Comparison of ENCODE assay signal across 18 cellular contexts in the genomic region with DNA sequence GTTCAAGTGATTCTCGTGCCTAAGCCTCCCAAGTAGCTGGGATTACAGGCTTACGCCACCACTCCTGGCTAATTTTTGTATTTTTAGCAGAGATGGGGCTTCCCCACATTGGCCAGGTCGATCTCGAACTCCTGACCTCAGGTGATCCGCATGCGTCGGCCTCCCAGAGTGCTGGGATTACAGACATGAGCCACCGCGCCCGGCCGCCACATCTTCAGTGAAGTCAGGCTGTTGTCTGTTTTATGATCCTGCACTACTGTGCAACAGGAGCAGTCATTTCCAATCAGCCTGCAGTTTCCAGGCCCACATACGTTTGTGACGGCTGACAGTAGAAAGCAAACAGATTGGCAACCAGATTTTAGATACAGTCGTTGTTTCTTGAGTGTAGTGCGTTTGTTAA.
A peak's percentile ranks its signal among the peaks of the same experiment; 100 is the strongest.
DNase-seq lines count a peak whose midpoint lies in the region; ATAC-seq and TF ChIP-seq lines count a peak whose summit lies in the region.
"Had no signal": no experiment of that assay in that cellular context is flagged by ENCODE, and none has a peak within 500 bp of the region (broad histone marks: within the 10 kb centered on the region; RNA-seq: fewer than 3 reads in every experiment).

No MANE protein-coding gene starts in this region.

- H3K27me3 ChIP-seq in CD4-positive, CD25-positive, alpha-beta regulatory T cell (ENCODE audit: control insufficient read depth, insufficient read depth, low read length): no peaks in the 10 kb centered on the region
- H3K27me3 ChIP-seq in naive thymus-derived CD4-positive, alpha-beta T cell (ENCODE audit: control insufficient read depth in 2 of 2, insufficient read depth in 2 of 2, low read length in 2 of 2): no peaks in the 10 kb centered on the region
- no peaks in the 10 kb centered on the region for H3K27me3 ChIP-seq in breast epithelium

- peaks cover 9 to 88% (median 63%) of the 10 kb centered on the region in 4 donors for H3K4me1 Mint-ChIP-seq in CD4-positive, CD25-positive, alpha-beta regulatory T cell
- H3K4me1 Mint-ChIP-seq in activated naive CD8-positive, alpha-beta T cell (ENCODE audit: low read depth): peaks cover 84% of the 10 kb centered on the region
- H3K4me1 Mint-ChIP-seq in naive thymus-derived CD4-positive, alpha-beta T cell: peaks cover 50 to 87% (median 74%) of the 10 kb centered on the region in 7 donors

- H3K36me3 Mint-ChIP-seq in CD4-positive, CD25-positive, alpha-beta regulatory T cell: peaks cover 61% of the 10 kb centered on the region
- peaks cover 18% of the 10 kb centered on the region for H3K36me3 Mint-ChIP-seq in activated naive CD8-positive, alpha-beta T cell
- H3K36me3 Mint-ChIP-seq in naive thymus-derived CD4-positive, alpha-beta T cell: peaks cover 0 to 62% (median 45%) of the 10 kb centered on the region in 5 donors

- H3K27ac ChIP-seq in CD4-positive, CD25-positive, alpha-beta regulatory T cell (ENCODE audit: insufficient read depth, low read length, poor library complexity, severe bottlenecking): no peak overlapping the region
- H3K27ac ChIP-seq in naive thymus-derived CD4-positive, alpha-beta T cell (ENCODE audit: low read depth, low read length): peak overlapping the region; percentile 3
- H3K27ac ChIP-seq in breast epithelium: no peak overlapping the region
- H3K27ac ChIP-seq: KMS-11 had no signal

- no peaks in the 10 kb centered on the region for H3K27me3 Mint-ChIP-seq in CD4-positive, CD25-positive, alpha-beta regulatory T cell
- H3K27me3 Mint-ChIP-seq in activated naive CD8-positive, alpha-beta T cell: no peaks in the 10 kb centered on the region
- H3K27me3 Mint-ChIP-seq in naive thymus-derived CD4-positive, alpha-beta T cell: no peaks in the 10 kb centered on the region

- no peaks in the 10 kb centered on the region for H3K9me3 ChIP-seq in CD4-positive, CD25-positive, alpha-beta regulatory T cell (ENCODE audit: control insufficient read depth in 2 of 2, low read length in 2 of 2)
- H3K9me3 ChIP-seq in naive thymus-derived CD4-positive, alpha-beta T cell (ENCODE audit: control insufficient read depth in 2 of 3, low read length in 3 of 3): no peaks in the 10 kb centered on the region
- H3K9me3 ChIP-seq in breast epithelium: no peaks in the 10 kb centered on the region

- peaks cover 89% of the 10 kb centered on the region for H3K36me3 ChIP-seq in CD4-positive, CD25-positive, alpha-beta regulatory T cell (ENCODE audit: control insufficient read depth, insufficient read depth, low read length)
- H3K36me3 ChIP-seq in naive thymus-derived CD4-positive, alpha-beta T cell (ENCODE audit: control insufficient read depth in 2 of 3, insufficient read depth in 3 of 3, low read length in 3 of 3): peaks cover 0 to 89% (median 16%) of the 10 kb centered on the region in 3 experiments
- no peaks in the 10 kb centered on the region for H3K36me3 ChIP-seq in breast epithelium

- CTCF ChIA-PET in naive thymus-derived CD4-positive, alpha-beta T cell (lab: Charles Lee): interaction anchor here (0.7 to 1.9 kb wide), 2 partner anchors 59 to 60 kb away, joined by 3 to 11 read pairs; no protein-coding TSS in a partner anchor

- H3K9me3 Mint-ChIP-seq in CD4-positive, CD25-positive, alpha-beta regulatory T cell: no peaks in the 10 kb centered on the region
- no peaks in the 10 kb centered on the region for H3K9me3 Mint-ChIP-seq in activated naive CD8-positive, alpha-beta T cell (ENCODE audit: low read depth)
- H3K9me3 Mint-ChIP-seq in naive thymus-derived CD4-positive, alpha-beta T cell: peaks cover 0 to 5% (median 0%) of the 10 kb centered on the region in 11 donors

- peaks cover 47% of the 10 kb centered on the region for H3K4me1 ChIP-seq in CD4-positive, CD25-positive, alpha-beta regulatory T cell (ENCODE audit: control insufficient read depth, insufficient read depth, low read length, poor library complexity, severe bottlenecking)
- H3K4me1 ChIP-seq in naive thymus-derived CD4-positive, alpha-beta T cell (ENCODE audit: control insufficient read depth in 2 of 2, insufficient read depth in 2 of 2, low read length in 2 of 2): peaks cover 13 to 35% of the 10 kb centered on the region in 2 donors
- H3K4me1 ChIP-seq in breast epithelium: no peaks in the 10 kb centered on the region

- DNase-seq in NCI-H2171 treated with DMSO at 0.1 percent for 48 hours (lab: John Stamatoyannopoulos, UW): peak; percentile 49
- DNase-seq in NCI-H2171 (lab: John Stamatoyannopoulos, UW): no peak
- DNase-seq in CD4-positive, CD25-positive, alpha-beta regulatory T cell: no peak
- DNase-seq in naive thymus-derived CD4-positive, alpha-beta T cell: no peak
- no peak for DNase-seq in breast epithelium (ENCODE audit: low spot score in 2 of 2)
- DNase-seq in putamen (ENCODE audit: low spot score): no peak
- no peak for DNase-seq in activated CD4-positive, alpha-beta T cell treated with anti-CD3 and anti-CD28 coated beads, Interleukin-2, amount 50 U/mL, for 48 hours
- DNase-seq: 8988T, DMS 273 treated with DMSO at 0.1 percent for 48 hours, H7, NCI-H1436 treated with DMSO at 0.1 percent for 48 hours, NCI-H2029 treated with DMSO at 0.1 percent for 48 hours, NCI-H226, NCI-H524 treated with DMSO at 0.1 percent for 48 hours, RPMI8226 had no signal

- H3K27ac Mint-ChIP-seq in CD4-positive, CD25-positive, alpha-beta regulatory T cell: peak overlapping the region; percentile 20 to 93 (median 74)
- H3K27ac Mint-ChIP-seq in activated naive CD8-positive, alpha-beta T cell: peak overlapping the region; percentile 80
- H3K27ac Mint-ChIP-seq in naive thymus-derived CD4-positive, alpha-beta T cell: peak overlapping the region in 8 of 9 donors; percentile 19 to 86 (median 58)

- no peak overlapping the region for H3K4me3 ChIP-seq in CD4-positive, CD25-positive, alpha-beta regulatory T cell (ENCODE audit: low read depth, low read length)
- no peak overlapping the region for H3K4me3 ChIP-seq in naive thymus-derived CD4-positive, alpha-beta T cell (ENCODE audit: low read length)
- no peak overlapping the region for H3K4me3 ChIP-seq in breast epithelium

- POLR2A ChIA-PET in naive thymus-derived CD4-positive, alpha-beta T cell (lab: Charles Lee): interaction anchor here (2.8 kb wide), 1 partner anchor 17 kb away, joined by 10 read pairs; no protein-coding TSS in a partner anchor

- TF ChIP-seq CTCF in breast epithelium (IDR thresholded peaks at IDR 0.05): no peak

- no peak for ATAC-seq in CD4-positive, CD25-positive, alpha-beta regulatory T cell (ENCODE audit: low read depth in 2 of 2)
- ATAC-seq in naive thymus-derived CD4-positive, alpha-beta T cell: no peak
- ATAC-seq: HepG2 had no signal

- intact Hi-C loops in naive thymus-derived CD4-positive, alpha-beta T cell (cut with micrococcal nuclease): no loop called here
- intact Hi-C loops in breast epithelium (cut with DNase I; ENCODE audit: low total_unique reads): no loop called here

- no peak overlapping the region for H3K4me3 Mint-ChIP-seq in CD4-positive, CD25-positive, alpha-beta regulatory T cell
- H3K4me3 Mint-ChIP-seq in activated naive CD8-positive, alpha-beta T cell: no peak overlapping the region
- H3K4me3 Mint-ChIP-seq in naive thymus-derived CD4-positive, alpha-beta T cell: no peak overlapping the region

- no peak for TF ChIP-seq POLR2A in breast epithelium (IDR thresholded peaks at IDR 0.05)
